ENCODE assay signal across 2 cellular contexts in genomic region chr4:55281118-55281683, GRCh38.
TF ChIP-seq lines count a peak whose summit lies in the region.

No MANE protein-coding gene starts in this region.

TF ChIP-seq in GM23338, 12 proteins besides CTCF, POLR2A, EP300 and RAD21:
- peak; percentile 56 for TF ChIP-seq NANOG (IDR thresholded peaks at IDR 0.05; ENCODE audit: borderline replicate concordance)

TF ChIP-seq in H1, 55 proteins besides CTCF, POLR2A, EP300 and RAD21:
- TF ChIP-seq ASH2L (IDR thresholded peaks at IDR 0.05; ENCODE audit: low read length) = peak; percentile 29
- 0 out of 4 replicates have a peak, but pooled peaks of 1 of the 2 experiments have one; percentile 28 for TF ChIP-seq HDAC2 (IDR thresholded peaks at IDR 0.05; ENCODE audit: borderline replicate concordance in 1 of 2, low read depth in 2 of 2, low read length in 2 of 2)
- TF ChIP-seq TEAD4 (IDR thresholded peaks at IDR 0.05; ENCODE audit: low read depth, low read length) = 0 out of 2 replicates have a peak, but pooled peaks have one; percentile 0
- peak; percentile 67 for TF ChIP-seq SP1 (IDR thresholded peaks at IDR 0.05; ENCODE audit: low read depth, low read length)
